ENCODE assay signal across 8 cellular contexts in genomic region chr4:185534850-185535761, GRCh38. TPM values are rescaled to one million over a fixed set of nuclear protein-coding genes. Genes with fewer than 3 reads are reported as not detected.
DNase-seq lines count a peak whose midpoint lies in the region; ATAC-seq and TF ChIP-seq lines count a peak whose summit lies in the region.

Gene PDLIM3, minus strand, starts transcription at chr4:185535507. Its CDS starts 73 bp downstream, at chr4:185535434.

- no peak for TF ChIP-seq EP300 in esophagus muscularis mucosa (IDR thresholded peaks at IDR 0.05)

- peaks cover 0 to 7% (median 0%) of the 10 kb centered on the region in 4 donors for H3K27me3 ChIP-seq in esophagus muscularis mucosa

- ATAC-seq in HG03175 (IDR thresholded peaks at IDR 0.05; ENCODE audit: unreplicated experiment), result no peak

- H3K27ac ChIP-seq in esophagus muscularis mucosa (replicated peaks in 1 of 4), result peak within 1 kb of the TSS; percentile 97 to 100 (median 99)

- in situ Hi-C loops in SK-MEL-5 (cut with HindIII; ENCODE audit: low pct_unique_long_range_greater_than_20kb, low sequenced_read_pairs), result no loop called here

- peak in 1 of 3 experiments; percentile 17 for TF ChIP-seq CTCF in esophagus muscularis mucosa (IDR thresholded peaks at IDR 0.05)

- intact Hi-C loops in esophagus muscularis mucosa (cut with DNase I), result loop anchor here (2.0 kb wide), 1 partner anchor 56 kb away; no protein-coding TSS in a partner anchor

- peak; percentile 93 for DNase-seq in COLO668 (lab: John Stamatoyannopoulos, UW; ENCODE audit: unreplicated experiment)
- DNase-seq in HCEC 1CT, result peak; percentile 34
- DNase-seq in SK-MEL-5 (ENCODE audit: low read depth, low spot score), result peak; percentile 60
- no peak for DNase-seq in esophagus muscularis mucosa (ENCODE audit: extremely low spot score)
- DNase-seq in mucosa of gallbladder (ENCODE audit: low spot score), result peak; percentile 33
- DNase-seq in ureter (ENCODE audit: low spot score), result peak; percentile 70
- no peak for DNase-seq in SIG-M5 treated with dmso at 0.1 percent for 504 hours (lab: John Stamatoyannopoulos, UW; ENCODE audit: unreplicated experiment)

- H3K4me3 ChIP-seq in esophagus muscularis mucosa, result peak within 1 kb of the TSS; percentile 84 to 98 (median 92)

- no peaks in the 10 kb centered on the region for H3K9me3 ChIP-seq in esophagus muscularis mucosa

- TF ChIP-seq POLR2A in esophagus muscularis mucosa (IDR thresholded peaks at IDR 0.05; ENCODE audit: low read depth), result peak; percentile 90

- no peaks in the 10 kb centered on the region for H3K36me3 ChIP-seq in esophagus muscularis mucosa

- 4% methylated on average over 18 of the region's 87 CpGs for WGBS in esophagus muscularis mucosa

- H3K4me1 ChIP-seq in esophagus muscularis mucosa, result peaks cover 11 to 50% (median 47%) of the 10 kb centered on the region in 4 donors

RNA-seq across cellular contexts. Expression of gene PDLIM3, which starts in this region (rescaled TPM):
- total RNA-seq in SK-MEL-5 (2014; rRNA removed; shearing (Covaris generic)), result 73.2 and 79.0 TPM in 2 replicates
- polyA plus RNA-seq in SK-MEL-5 (2015; cell fraction: cytosol; rRNA removed), result 38.7 and 43.3 TPM in 2 replicates
- 38.5 and 43.7 TPM in 2 replicates for polyA plus RNA-seq in SK-MEL-5 (2015; cell fraction: nucleus; rRNA removed)
- total RNA-seq in esophagus muscularis mucosa (1,000 to 10,000 TPM; 1,279 to 2,098 (median 1,627) TPM), mucosa of gallbladder (85.5 TPM), ureter (127 TPM)

Comparison
In these comparisons a context has a peak if more than half of its experiments do, and no peak if none do; other contexts are left out.
1. DNase-seq: peak in COLO668 (single experiment), HCEC 1CT (single experiment), SK-MEL-5 (single experiment), mucosa of gallbladder (single experiment) and ureter (single experiment); none in esophagus muscularis mucosa (single experiment) and SIG-M5 treated with dmso at 0.1 percent for 504 hours (single experiment).